In the genomic region with DNA sequence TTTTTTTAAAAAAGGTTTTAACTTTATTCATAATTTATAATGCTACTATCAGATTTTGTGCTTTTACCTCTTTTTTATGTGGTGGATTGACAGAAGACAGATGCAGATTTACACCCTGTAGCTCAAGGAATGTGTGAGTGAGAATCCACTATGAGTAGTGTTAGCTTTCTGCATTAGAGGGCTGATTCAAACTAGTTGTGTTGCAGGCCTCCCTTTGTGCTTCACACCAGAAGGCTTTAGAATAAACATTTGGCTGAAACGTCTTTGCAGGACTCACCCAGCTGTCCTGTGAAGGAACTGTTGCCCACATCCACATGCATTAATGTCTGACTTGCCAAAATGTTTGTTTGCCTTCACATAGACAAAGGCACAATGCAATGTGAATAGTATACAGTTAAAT, we compare ENCODE assay signal across 12 cellular contexts.
"Had no signal": no experiment of that assay in that cellular context is flagged by ENCODE, and none has a peak within 500 bp of the region (broad histone marks: within the 10 kb centered on the region; RNA-seq: fewer than 3 reads in every experiment).

No MANE protein-coding gene starts in this region.

- H3K9me3 Mint-ChIP-seq: brain had no signal

- H3K4me1 ChIP-seq: uterus had no signal

- H3K36me3 Mint-ChIP-seq: activated naive CD8-positive, alpha-beta T cell had no signal

- ATAC-seq: effector memory CD8-positive, alpha-beta T cell; gastroesophageal sphincter; left cardiac atrium; natural killer cell treated with Interleukin-12 subunit alpha and Interleukin-12 subunit beta and Interleukin-15 and Interleukin-18, amount 100 ng/mL, for 72 hours had no signal

- H3K27me3 ChIP-seq: gastroesophageal sphincter, thyroid gland, uterus had no signal

- H3K36me3 ChIP-seq: gastroesophageal sphincter, thyroid gland, uterus had no signal

- H3K4me3 Mint-ChIP-seq: activated CD4-positive, alpha-beta memory T cell treated with anti-CD3 and anti-CD28 coated beads, Interleukin-2, amount 10 ng/mL, durations not matched to agents 7 days and 5 days; activated naive CD8-positive, alpha-beta T cell; brain; effector memory CD8-positive, alpha-beta T cell; natural killer cell treated with Interleukin-12 subunit alpha and Interleukin-12 subunit beta and Interleukin-15 and Interleukin-18, amount 100 ng/mL, for 72 hours had no signal

- H3K27ac Mint-ChIP-seq: activated CD4-positive, alpha-beta memory T cell treated with anti-CD3 and anti-CD28 coated beads, Interleukin-2, amount 10 ng/mL, durations not matched to agents 7 days and 5 days; activated naive CD8-positive, alpha-beta T cell; brain; effector memory CD8-positive, alpha-beta T cell; natural killer cell treated with Interleukin-12 subunit alpha and Interleukin-12 subunit beta and Interleukin-15 and Interleukin-18, amount 100 ng/mL, for 72 hours had no signal

- DNase-seq: activated CD4-positive, alpha-beta memory T cell treated with anti-CD3 and anti-CD28 coated beads, Interleukin-2, amount 10 ng/mL, durations not matched to agents 7 days and 5 days; activated gamma-delta T cell; activated T-cell treated with anti-CD3 and anti-CD28 coated beads, Interleukin-2, amount 50 U/mL, for 48 hours; effector memory CD8-positive, alpha-beta T cell; left cardiac atrium; T1000; thyroid gland; uterus had no signal

- H3K27me3 Mint-ChIP-seq: activated CD4-positive, alpha-beta memory T cell treated with anti-CD3 and anti-CD28 coated beads, Interleukin-2, amount 10 ng/mL, durations not matched to agents 7 days and 5 days; activated naive CD8-positive, alpha-beta T cell; brain; effector memory CD8-positive, alpha-beta T cell; natural killer cell treated with Interleukin-12 subunit alpha and Interleukin-12 subunit beta and Interleukin-15 and Interleukin-18, amount 100 ng/mL, for 72 hours had no signal

- H3K4me1 Mint-ChIP-seq: activated CD4-positive, alpha-beta memory T cell treated with anti-CD3 and anti-CD28 coated beads, Interleukin-2, amount 10 ng/mL, durations not matched to agents 7 days and 5 days had no signal

- H3K9me3 ChIP-seq: gastroesophageal sphincter, thyroid gland, uterus had no signal

- H3K4me3 ChIP-seq: gastroesophageal sphincter, thyroid gland, uterus had no signal

- H3K27ac ChIP-seq: thyroid gland, uterus had no signal
